10 cellular contexts compared by ENCODE assay signal in genomic region chr19:44718441-44719261, GRCh38. TPM values are rescaled to one million over a fixed set of nuclear protein-coding genes. Genes with fewer than 3 reads are reported as not detected.
DNase-seq lines count a peak whose midpoint lies in the region; ATAC-seq, FAIRE-seq and TF ChIP-seq lines count a peak whose summit lies in the region.
"Had no signal": no experiment of that assay in that cellular context is flagged by ENCODE, and none has a peak within 500 bp of the region (broad histone marks: within the 10 kb centered on the region; RNA-seq: fewer than 3 reads in every experiment).

No MANE protein-coding gene starts in this region.

- no peak for FAIRE-seq in astrocyte (lab: Jason Lieb, UNC)

- 38% methylated on average over 11 of the region's 11 CpGs for WGBS in smooth muscle cell (ENCODE audit: low lambda C conversion rate)

- H3K36me3 ChIP-seq in astrocyte (ENCODE audit: insufficient read depth, low read length) (no peaks in the 10 kb centered on the region), smooth muscle cell (ENCODE audit: low read depth) (no peaks in the 10 kb centered on the region)

- peak overlapping the region; percentile 40 for H3K4me3 Mint-ChIP-seq in astrocyte (ENCODE audit: unreplicated experiment)
- no peak overlapping the region for H3K4me3 Mint-ChIP-seq in activated CD4-positive, alpha-beta T cell treated with anti-CD3 and anti-CD28 coated beads, Interleukin-2, amount 10 ng/mL, durations not matched to agents 7 days and 5 days
- H3K4me3 Mint-ChIP-seq: stimulated activated naive CD8-positive, alpha-beta T cell treated with anti-CD3 and anti-CD28 coated beads, Interleukin-15, Interleukin-2, amounts not matched to agents 100 ng/mL and 50 ng/mL, for 24 hours had no signal

- ATAC-seq in HG03159 (IDR thresholded peaks at IDR 0.05; ENCODE audit: unreplicated experiment), result no peak

- H3K9me3 ChIP-seq in astrocyte (ENCODE audit: insufficient read depth, low read depth, low read length) (peaks cover 3% of the 10 kb centered on the region), smooth muscle cell (replicated peaks; ENCODE audit: low read depth) (no peaks in the 10 kb centered on the region)

- H3K36me3 Mint-ChIP-seq in astrocyte (ENCODE audit: low read depth, unreplicated experiment), result no peaks in the 10 kb centered on the region
- no peaks in the 10 kb centered on the region for H3K36me3 Mint-ChIP-seq in activated CD4-positive, alpha-beta T cell treated with anti-CD3 and anti-CD28 coated beads, Interleukin-2, amount 10 ng/mL, durations not matched to agents 7 days and 5 days (ENCODE audit: low read depth)
- H3K36me3 Mint-ChIP-seq: brain had no signal

- H3K79me2 ChIP-seq in astrocyte (ENCODE audit: insufficient read depth, low read length), result no peaks in the 10 kb centered on the region
- H3K79me2 ChIP-seq in smooth muscle cell (ENCODE audit: low read depth), result no peaks in the 10 kb centered on the region

- POLR2A ChIA-PET in activated CD4-positive, alpha-beta T cell treated with anti-CD3 and anti-CD28 coated beads, Interleukin-2, amount 10 ng/mL, durations not matched to agents 7 days and 5 days (lab: Charles Lee), result no interaction called here

- peaks cover 8% of the 10 kb centered on the region for H3K4me1 Mint-ChIP-seq in astrocyte (ENCODE audit: low read depth, unreplicated experiment)
- peaks cover 23% of the 10 kb centered on the region for H3K4me1 Mint-ChIP-seq in activated CD4-positive, alpha-beta T cell treated with anti-CD3 and anti-CD28 coated beads, Interleukin-2, amount 10 ng/mL, durations not matched to agents 7 days and 5 days

- CTCF ChIA-PET in activated CD4-positive, alpha-beta T cell treated with anti-CD3 and anti-CD28 coated beads, Interleukin-2, amount 10 ng/mL, durations not matched to agents 7 days and 5 days (lab: Charles Lee), result interaction anchor here (0.6 to 7.8 kb wide), 4 partner anchors 14 to 215 kb away, joined by 3 to 222 read pairs (median 4); no protein-coding TSS in a partner anchor

- H3K27ac Mint-ChIP-seq in astrocyte (ENCODE audit: unreplicated experiment), result peak overlapping the region; percentile 93
- no peak overlapping the region for H3K27ac Mint-ChIP-seq in activated CD4-positive, alpha-beta T cell treated with anti-CD3 and anti-CD28 coated beads, Interleukin-2, amount 10 ng/mL, durations not matched to agents 7 days and 5 days
- H3K27ac Mint-ChIP-seq: stimulated activated naive CD8-positive, alpha-beta T cell treated with anti-CD3 and anti-CD28 coated beads, Interleukin-15, Interleukin-2, amounts not matched to agents 100 ng/mL and 50 ng/mL, for 24 hours had no signal

- H3K4me3 ChIP-seq in astrocyte (ENCODE audit: insufficient read depth, low read depth, low read length) (no peak overlapping the region), smooth muscle cell (peak overlapping the region; percentile 24)

- no peaks in the 10 kb centered on the region for H3F3A ChIP-seq in smooth muscle cell (ENCODE audit: low read depth)

- H3K27ac ChIP-seq in astrocyte (ENCODE audit: low read depth, low read length) (peak overlapping the region; percentile 48), smooth muscle cell (ENCODE audit: low read depth) (peak overlapping the region; percentile 31)

- peaks cover 18% of the 10 kb centered on the region for H3K4me1 ChIP-seq in astrocyte (ENCODE audit: insufficient read depth, low read length)
- peaks cover 5% of the 10 kb centered on the region for H3K4me1 ChIP-seq in smooth muscle cell (ENCODE audit: low read depth)

- H3K9ac ChIP-seq in astrocyte (ENCODE audit: low read length), result peak overlapping the region; percentile 61
- peak overlapping the region; percentile 64 for H3K9ac ChIP-seq in smooth muscle cell (ENCODE audit: low read depth)

- H2AFZ ChIP-seq in astrocyte (ENCODE audit: low read depth, low read length) (peak overlapping the region; percentile 77), smooth muscle cell (ENCODE audit: low read depth) (peak overlapping the region; percentile 88)

- H3K27me3 Mint-ChIP-seq in astrocyte (ENCODE audit: low read depth, unreplicated experiment), result peaks cover 2% of the 10 kb centered on the region
- no peaks in the 10 kb centered on the region for H3K27me3 Mint-ChIP-seq in activated CD4-positive, alpha-beta T cell treated with anti-CD3 and anti-CD28 coated beads, Interleukin-2, amount 10 ng/mL, durations not matched to agents 7 days and 5 days
- H3K27me3 Mint-ChIP-seq: stimulated activated naive CD8-positive, alpha-beta T cell treated with anti-CD3 and anti-CD28 coated beads, Interleukin-15, Interleukin-2, amounts not matched to agents 100 ng/mL and 50 ng/mL, for 24 hours had no signal

- H3K27me3 ChIP-seq in astrocyte (ENCODE audit: insufficient read depth, low read length), result no peaks in the 10 kb centered on the region
- H3K27me3 ChIP-seq in smooth muscle cell (ENCODE audit: low read depth), result no peaks in the 10 kb centered on the region

- DNase-seq in HK-2 (ENCODE audit: unreplicated experiment), result peak; percentile 35
- DNase-seq in astrocyte (ENCODE audit: low read depth), result peak; percentile 54
- peak; percentile 79 for DNase-seq in iPS-NIHi11 (ENCODE audit: low spot score)
- no peak for DNase-seq in smooth muscle cell (lab: John Stamatoyannopoulos, UW; ENCODE audit: unreplicated experiment)
- no peak for DNase-seq in activated CD4-positive, alpha-beta T cell treated with anti-CD3 and anti-CD28 coated beads, Interleukin-2, amount 10 ng/mL, durations not matched to agents 7 days and 5 days
- no peak for DNase-seq in NCI-H345 treated with DMSO at 0.1 percent for 48 hours (lab: John Stamatoyannopoulos, UW; ENCODE audit: unreplicated experiment)
- no peak for DNase-seq in activated CD4-positive, CD25-positive, alpha-beta regulatory T cell treated with anti-CD3 and anti-CD28 coated beads, Interleukin-2, amount 50 U/mL, for 72 hours

- peaks cover 4% of the 10 kb centered on the region for H3K9me3 Mint-ChIP-seq in astrocyte (ENCODE audit: unreplicated experiment)
- H3K9me3 Mint-ChIP-seq in activated CD4-positive, alpha-beta T cell treated with anti-CD3 and anti-CD28 coated beads, Interleukin-2, amount 10 ng/mL, durations not matched to agents 7 days and 5 days, result peaks cover 15% of the 10 kb centered on the region

- no peaks in the 10 kb centered on the region for H4K20me1 ChIP-seq in astrocyte (ENCODE audit: insufficient read depth, low read length)
- no peaks in the 10 kb centered on the region for H4K20me1 ChIP-seq in smooth muscle cell (ENCODE audit: low read depth)

- H3K4me2 ChIP-seq in astrocyte (ENCODE audit: low read length) (peak overlapping the region; percentile 81), smooth muscle cell (peak overlapping the region; percentile 43)

- TF ChIP-seq CTCF in astrocyte (IDR thresholded peaks at IDR 0.05; ENCODE audit: insufficient read depth, low read depth, low read length) (no peak), smooth muscle cell (IDR thresholded peaks at IDR 0.05; ENCODE audit: borderline replicate concordance, insufficient read depth, poor library complexity, severe bottlenecking) (no peak)

RNA-seq across cellular contexts. Expression of gene CEACAM16, which starts 19.7 kb away (rescaled TPM):
- total RNA-seq in astrocyte (0.14 TPM in 1 of 2 replicates, not detected in the other), smooth muscle cell (not detected in 2 replicates)
- not detected in 2 replicates for polyA plus RNA-seq in smooth muscle cell
- not detected for total RNA-seq in activated CD4-positive, alpha-beta T cell treated with anti-CD3 and anti-CD28 coated beads, Interleukin-2, amount 10 ng/mL, durations not matched to agents 7 days and 5 days

RNA-seq across cellular contexts. Expression of gene BCL3, which starts 29.9 kb away (rescaled TPM):
- total RNA-seq in astrocyte (16.9 and 17.3 TPM in 2 replicates), smooth muscle cell (8.1 and 12.2 TPM in 2 replicates)
- 52.8 and 54.0 TPM in 2 replicates for polyA plus RNA-seq in smooth muscle cell
- 10 to 100 TPM; 38.7 to 40.2 TPM for total RNA-seq in activated CD4-positive, alpha-beta T cell treated with anti-CD3 and anti-CD28 coated beads, Interleukin-2, amount 10 ng/mL, durations not matched to agents 7 days and 5 days

RNA-seq across cellular contexts. Expression of gene CEACAM19, which starts 47.4 kb away (rescaled TPM):
- total RNA-seq in astrocyte (5.8 and 8.0 TPM in 2 replicates), smooth muscle cell (0.81 and 1.5 TPM in 2 replicates)
- 0.88 and 2.4 TPM in 2 replicates for polyA plus RNA-seq in smooth muscle cell
- total RNA-seq in activated CD4-positive, alpha-beta T cell treated with anti-CD3 and anti-CD28 coated beads, Interleukin-2, amount 10 ng/mL, durations not matched to agents 7 days and 5 days, result under 1 TPM in 1 of 2 experiments, not detected in 1; 0.23 TPM

RNA-seq across cellular contexts. Expression of gene CBLC, which starts 59.0 kb away (rescaled TPM):
- total RNA-seq in astrocyte (not detected in 2 replicates), smooth muscle cell (0.40 and 0.90 TPM in 2 replicates)
- 0.87 and 2.3 TPM in 2 replicates for polyA plus RNA-seq in smooth muscle cell
- not detected for total RNA-seq in activated CD4-positive, alpha-beta T cell treated with anti-CD3 and anti-CD28 coated beads, Interleukin-2, amount 10 ng/mL, durations not matched to agents 7 days and 5 days

Comparison
In these comparisons a context has a peak if more than half of its experiments do, and no peak if none do; other contexts are left out.
1. DNase-seq: peak in HK-2 (single experiment), astrocyte (single experiment) and iPS-NIHi11 (single experiment); none in smooth muscle cell (single experiment), activated CD4-positive, alpha-beta T cell treated with anti-CD3 and anti-CD28 coated beads, Interleukin-2, amount 10 ng/mL, durations not matched to agents 7 days and 5 days (single experiment), NCI-H345 treated with DMSO at 0.1 percent for 48 hours (single experiment) and activated CD4-positive, CD25-positive, alpha-beta regulatory T cell treated with anti-CD3 and anti-CD28 coated beads, Interleukin-2, amount 50 U/mL, for 72 hours (single experiment).